Comparison of ENCODE assay signal across 18 cellular contexts in the genomic region with DNA sequence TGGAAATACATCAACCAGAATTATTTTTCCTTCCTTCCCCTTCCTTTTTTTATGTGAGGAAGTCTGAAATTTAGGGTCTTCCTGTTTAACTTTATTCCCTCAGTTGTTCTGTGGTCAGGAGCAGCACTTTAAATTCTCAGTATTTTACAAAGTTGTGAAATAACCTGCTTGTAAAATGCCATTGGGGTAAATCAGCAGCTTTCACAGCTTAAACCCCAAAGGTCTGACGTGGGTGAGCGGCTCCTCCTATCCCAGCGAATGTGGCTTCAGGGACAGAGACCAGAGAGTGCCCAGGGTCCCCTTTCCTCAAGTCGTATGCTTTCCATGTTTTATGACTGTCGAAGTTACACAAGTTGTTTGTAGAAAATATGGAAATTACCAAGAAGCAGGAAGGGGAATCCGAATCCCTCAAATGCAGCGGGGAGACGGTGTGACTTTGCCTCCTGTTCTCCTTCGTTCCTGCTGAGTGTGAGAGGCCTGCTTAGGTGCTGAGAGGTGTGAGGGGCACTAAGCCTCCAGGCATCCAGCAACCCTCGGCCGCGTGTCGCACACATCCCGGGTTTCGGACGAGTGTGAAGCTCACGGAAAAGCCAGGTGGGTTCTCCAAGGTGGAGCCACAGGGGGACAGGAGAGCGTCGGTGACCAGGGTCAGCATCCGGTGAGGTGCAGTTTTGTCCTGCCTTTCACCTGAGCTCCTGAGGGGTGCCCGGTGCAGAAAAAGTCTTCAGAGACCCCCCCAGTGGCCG. TPM values are rescaled to one million over a fixed set of nuclear protein-coding genes. Genes with fewer than 3 reads are reported as not detected.
DNase-seq lines count a peak whose midpoint lies in the region; ATAC-seq, FAIRE-seq and TF ChIP-seq lines count a peak whose summit lies in the region.
"Had no signal": no experiment of that assay in that cellular context is flagged by ENCODE, and none has a peak within 500 bp of the region (broad histone marks: within the 10 kb centered on the region; RNA-seq: fewer than 3 reads in every experiment).

No MANE protein-coding gene starts in this region.

- DNase-seq in D721Med (ENCODE audit: insufficient read length, low spot score) = no peak
- peak; percentile 40 for DNase-seq in M059J (ENCODE audit: low read depth)
- peak; percentile 81 for DNase-seq in fibroblast of mammary gland (ENCODE audit: low read depth)
- peak; percentile 36 for DNase-seq in renal cortical epithelial cell (ENCODE audit: low read depth)
- no peak for DNase-seq in activated T-cell treated with anti-CD3 and anti-CD28 coated beads for 4 hours
- DNase-seq in stimulated activated naive CD4-positive, alpha-beta T cell (lab: John Stamatoyannopoulos, UW) = no peak
- DNase-seq in RCC 7860 (ENCODE audit: low spot score) = no peak
- DNase-seq: activated CD4-positive, alpha-beta T cell treated with anti-CD3 and anti-CD28 coated beads, Interleukin-2, amount 50 U/mL, for 48 hours; CD4-positive, alpha-beta memory T cell; effector memory CD8-positive, alpha-beta T cell; left colon; NCI-H2029; Right ventricle myocardium superior; stimulated activated CD4-positive, alpha-beta T cell treated with anti-CD3 and anti-CD28 coated beads, Interleukin-4, amount 100 ng/mL, for 1 hour; T1000; uterus had no signal

- FAIRE-seq in D721Med (lab: Jason Lieb, UNC) = peak; percentile 63
- no peak for FAIRE-seq in RCC 7860 (lab: Jason Lieb, UNC)

- ATAC-seq in GM18873 (IDR thresholded peaks at IDR 0.05; ENCODE audit: low FRiP score, unreplicated experiment) = no peak
- ATAC-seq: activated T-helper 17 cell treated with anti-CD3 and anti-CD28 coated beads, Interleukin-2, amount 50 U/mL, for 72 hours; effector memory CD8-positive, alpha-beta T cell; left colon had no signal

- TF ChIP-seq CTCF in D721Med (IDR thresholded peaks at IDR 0.05; ENCODE audit: insufficient read depth, missing control alignments) (no peak), fibroblast of mammary gland (conservative IDR thresholded peaks at IDR 0.05; ENCODE audit: control insufficient read depth, insufficient read depth, low read depth, low read length) (no peak)

- H3K4me3 ChIP-seq in fibroblast of mammary gland (ENCODE audit: control insufficient read depth, low read depth, low read length) = no peak overlapping the region
- H3K4me3 ChIP-seq: uterus had no signal

RNA-seq across cellular contexts. Expression of a gene that starts 10.8 kb away (rescaled TPM):
- not detected in 2 replicates for total RNA-seq in M059J (2014; rRNA removed; shearing (Covaris generic))
- total RNA-seq in renal cortical epithelial cell = 0.20 TPM in 1 of 2 replicates, not detected in the other
- total RNA-seq: activated T-helper 17 cell treated with anti-CD3 and anti-CD28 coated beads, Interleukin-2, amount 50 U/mL, for 72 hours; CD4-positive, alpha-beta memory T cell; left colon; Right ventricle myocardium superior had no signal

Comparison
In these comparisons a context has a peak if more than half of its experiments do, and no peak if none do; other contexts are left out.
1. DNase-seq: peak in M059J (single experiment), fibroblast of mammary gland (single experiment) and renal cortical epithelial cell (single experiment); none in D721Med (single experiment), activated T-cell treated with anti-CD3 and anti-CD28 coated beads for 4 hours (single experiment), stimulated activated naive CD4-positive, alpha-beta T cell (0 of 6) and RCC 7860 (single experiment).